In the genomic region with DNA sequence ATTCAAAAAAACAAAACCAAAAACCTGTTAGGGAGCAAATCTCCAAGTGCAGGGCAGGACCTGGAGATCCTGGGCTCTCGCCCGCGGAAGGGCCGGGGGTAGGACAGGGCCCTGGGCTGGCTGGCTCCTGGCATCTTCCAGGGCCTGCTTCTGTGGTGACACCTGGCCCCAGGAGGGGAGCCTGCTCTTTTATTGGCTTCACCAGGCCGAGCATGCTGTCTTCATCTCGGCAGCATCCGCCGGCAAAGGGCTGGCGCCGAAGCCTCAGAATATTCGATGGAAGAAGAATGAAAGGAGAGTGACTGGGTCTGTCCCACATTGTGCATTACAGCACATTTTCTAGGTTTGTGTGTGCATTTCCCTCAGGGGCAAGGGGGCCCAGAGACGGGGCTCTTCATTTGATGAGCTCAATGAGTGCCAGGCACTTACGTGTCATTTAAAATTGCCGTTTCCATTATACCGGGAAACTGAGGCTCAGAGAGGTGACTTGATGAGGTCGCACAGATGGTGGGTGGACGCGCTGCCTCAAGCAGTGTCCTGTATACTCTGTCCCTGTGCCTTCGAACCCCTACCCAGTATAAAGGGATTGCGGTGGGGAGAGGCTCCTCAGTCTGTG, we compare ENCODE assay signal across 8 cellular contexts.
A peak's percentile ranks its signal among the peaks of the same experiment; 100 is the strongest.
DNase-seq lines count a peak whose midpoint lies in the region; ATAC-seq and TF ChIP-seq lines count a peak whose summit lies in the region.

No MANE protein-coding gene starts in this region.

- intact Hi-C loops in left colon (cut with DNase I, micrococcal nuclease): loop anchor here in 1 of 2 donors (5.0 kb wide), 1 partner anchor 64 kb away; no protein-coding TSS in a partner anchor

- peak; percentile 18 for DNase-seq in BE2C
- DNase-seq in astrocyte of the spinal cord (ENCODE audit: low read depth, low spot score): no peak
- peak; percentile 28 to 39 for DNase-seq in left colon
- DNase-seq in substantia nigra (lab: John Stamatoyannopoulos, UW): peak in 1 of 49 donors; percentile 32
- no peak for DNase-seq in HK-2 (ENCODE audit: unreplicated experiment)
- no peak for DNase-seq in EL

- peak overlapping the region; percentile 71 for H3K4me3 ChIP-seq in BE2C (ENCODE audit: low read depth, low read length)
- peak overlapping the region; percentile 69 for H3K4me3 ChIP-seq in HUES64 (ENCODE audit: low read length)
- H3K4me3 ChIP-seq in astrocyte of the spinal cord (ENCODE audit: low read depth, low read length): peak overlapping the region; percentile 51

- no peaks in the 10 kb centered on the region for H3K36me3 ChIP-seq in BE2C
- H3K36me3 ChIP-seq in HUES64 (ENCODE audit: insufficient read depth, low read length): no peaks in the 10 kb centered on the region

- H3K9ac ChIP-seq in HUES64 (ENCODE audit: low read depth, low read length): peak overlapping the region; percentile 95

- peak; percentile 14 for ATAC-seq in left colon
- ATAC-seq in GM18870 (IDR thresholded peaks at IDR 0.05; ENCODE audit: unreplicated experiment): no peak

- TF ChIP-seq CTCF in BE2C (IDR thresholded peaks at IDR 0.05; ENCODE audit: low read depth, low read length) (no peak), astrocyte of the spinal cord (IDR thresholded peaks at IDR 0.05; ENCODE audit: low read depth, low read length) (no peak)

- WGBS in HUES64: 37% methylated on average over 19 of the region's 20 CpGs

- in situ Hi-C loops in astrocyte of the spinal cord (cut with HindIII; ENCODE audit: low sequenced_read_pairs): no loop called here

- H3K27ac ChIP-seq in HUES64 (ENCODE audit: low read depth, low read length): peak overlapping the region; percentile 99
- peak overlapping the region; percentile 58 for H3K27ac ChIP-seq in substantia nigra (ENCODE audit: low read depth, low read length, poor library complexity, severe bottlenecking)

- H3K27me3 ChIP-seq in BE2C (no peaks in the 10 kb centered on the region), HUES64 (ENCODE audit: insufficient read depth, low read length) (peaks cover 9% of the 10 kb centered on the region; the same call in 1 of the 2 replicates)

- H3K4me1 ChIP-seq in BE2C (peaks cover 3% of the 10 kb centered on the region), HUES64 (ENCODE audit: insufficient read depth, low read length) (peaks cover 15% of the 10 kb centered on the region)

- no peaks in the 10 kb centered on the region for H3K9me3 ChIP-seq in BE2C
- H3K9me3 ChIP-seq in HUES64 (ENCODE audit: insufficient read depth, low read depth, low read length): no peaks in the 10 kb centered on the region

Comparison
In these comparisons a context has a peak if more than half of its experiments do, and no peak if none do; other contexts are left out.
1. DNase-seq: peak in BE2C (single experiment) and left colon (2 of 2); none in astrocyte of the spinal cord (single experiment), HK-2 (single experiment) and EL (single experiment).
2. Peak in every context shown above with its lines, with median percentiles within 50 percentile points of each other: H3K4me3 ChIP-seq.